8 cellular contexts compared by ENCODE assay signal in genomic region chr17:82716383-82717181, GRCh38. TPM values are rescaled to one million over a fixed set of nuclear protein-coding genes. Genes with fewer than 3 reads are reported as not detected.
DNase-seq lines count a peak whose midpoint lies in the region; ATAC-seq and TF ChIP-seq lines count a peak whose summit lies in the region.

Gene FN3KRP, plus strand, starts transcription at chr17:82716706. Its CDS starts 50 bp downstream, at chr17:82716756.

- no peaks in the 10 kb centered on the region for H3K36me3 ChIP-seq in colonic mucosa

- intact Hi-C loops in colonic mucosa (cut with DNase I) = no loop called here

- peak within 1 kb of the TSS; percentile 92 for H3K27ac Mint-ChIP-seq in activated CD4-positive, alpha-beta T cell treated with anti-CD3 and anti-CD28 coated beads, Interleukin-2, amount 10 ng/mL, durations not matched to agents 7 days and 5 days

- peak within 1 kb of the TSS; percentile 59 for H3K27ac ChIP-seq in colonic mucosa

- peaks cover 19% of the 10 kb centered on the region for H3K4me1 Mint-ChIP-seq in activated CD4-positive, alpha-beta T cell treated with anti-CD3 and anti-CD28 coated beads, Interleukin-2, amount 10 ng/mL, durations not matched to agents 7 days and 5 days

- no peaks in the 10 kb centered on the region for H3K27me3 ChIP-seq in colonic mucosa

- peak within 1 kb of the TSS; percentile 87 for H3K4me3 ChIP-seq in colonic mucosa

- no peaks in the 10 kb centered on the region for H3K9me3 Mint-ChIP-seq in activated CD4-positive, alpha-beta T cell treated with anti-CD3 and anti-CD28 coated beads, Interleukin-2, amount 10 ng/mL, durations not matched to agents 7 days and 5 days

- POLR2A ChIA-PET in activated CD4-positive, alpha-beta T cell treated with anti-CD3 and anti-CD28 coated beads, Interleukin-2, amount 10 ng/mL, durations not matched to agents 7 days and 5 days (lab: Charles Lee) = interaction anchor here (0.6 kb wide), 1 partner anchor 39 kb away, joined by 3 read pairs; no protein-coding TSS in a partner anchor

- H3K4me3 Mint-ChIP-seq in activated CD4-positive, alpha-beta T cell treated with anti-CD3 and anti-CD28 coated beads, Interleukin-2, amount 10 ng/mL, durations not matched to agents 7 days and 5 days = peak within 1 kb of the TSS; percentile 95

- no peaks in the 10 kb centered on the region for H3K4me1 ChIP-seq in colonic mucosa

- TF ChIP-seq POLR2A in GM19193 (IDR thresholded peaks at IDR 0.05; ENCODE audit: extremely low read depth, insufficient read depth, insufficient read length) = peak; percentile 74

- H3K27me3 Mint-ChIP-seq in activated CD4-positive, alpha-beta T cell treated with anti-CD3 and anti-CD28 coated beads, Interleukin-2, amount 10 ng/mL, durations not matched to agents 7 days and 5 days = no peaks in the 10 kb centered on the region

- no peak for TF ChIP-seq CTCF in colonic mucosa (IDR thresholded peaks at IDR 0.05)

- ATAC-seq in HG03460 (IDR thresholded peaks at IDR 0.05; ENCODE audit: unreplicated experiment) = peak; percentile 65

- peak; percentile 99 for DNase-seq in AG08396 (ENCODE audit: low spot score)
- peak; percentile 96 for DNase-seq in NCI-H748 (lab: John Stamatoyannopoulos, UW; ENCODE audit: unreplicated experiment)
- peak; percentile 90 for DNase-seq in activated CD4-positive, alpha-beta T cell treated with anti-CD3 and anti-CD28 coated beads, Interleukin-2, amount 10 ng/mL, durations not matched to agents 7 days and 5 days
- peak; percentile 90 for DNase-seq in colonic mucosa
- DNase-seq in left kidney (ENCODE audit: low read depth, low spot score) = peak; percentile 99
- DNase-seq in stimulated activated CD4-positive, alpha-beta T cell treated with anti-CD3 and anti-CD28 coated beads, Interleukin-1b, Interleukin-23, amount 100 ng/mL, for 4 hours (ENCODE audit: low read depth in 2 of 2) = peak; percentile 78 to 96

- no peaks in the 10 kb centered on the region for H3K9me3 ChIP-seq in colonic mucosa

- CTCF ChIA-PET in activated CD4-positive, alpha-beta T cell treated with anti-CD3 and anti-CD28 coated beads, Interleukin-2, amount 10 ng/mL, durations not matched to agents 7 days and 5 days (lab: Charles Lee) = interaction anchor here (1.0 to 1.6 kb wide), 4 partner anchors 11 to 65 kb away, joined by 3 read pairs; no protein-coding TSS in a partner anchor

- peaks cover 6% of the 10 kb centered on the region for H3K36me3 Mint-ChIP-seq in activated CD4-positive, alpha-beta T cell treated with anti-CD3 and anti-CD28 coated beads, Interleukin-2, amount 10 ng/mL, durations not matched to agents 7 days and 5 days (ENCODE audit: low read depth)

- H3K9ac ChIP-seq in colonic mucosa (ENCODE audit: low read depth in 2 of 2, low read length in 2 of 2) = peak within 1 kb of the TSS; percentile 68 to 84

RNA-seq across cellular contexts. Expression of gene FN3KRP, which starts in this region (rescaled TPM):
- 10 to 100 TPM; 37.8 to 40.9 TPM for total RNA-seq in activated CD4-positive, alpha-beta T cell treated with anti-CD3 and anti-CD28 coated beads, Interleukin-2, amount 10 ng/mL, durations not matched to agents 7 days and 5 days
- 10 to 100 TPM; 34.4 to 52.5 TPM for total RNA-seq in colonic mucosa

Comparison
In these comparisons a context has a peak if more than half of its experiments do, and no peak if none do; other contexts are left out.
1. Peak in every context shown above with its lines: DNase-seq, ATAC-seq, H3K4me3 ChIP-seq and H3K27ac ChIP-seq.